ENCODE assay signal across 1 cellular context in genomic region chr16:535446-536405, GRCh38.
TF ChIP-seq lines count a peak whose summit lies in the region.

No MANE protein-coding gene starts in this region.

TF ChIP-seq in HEK293T, 16 proteins besides CTCF, POLR2A, EP300 and RAD21 (continued from another document):
- TF ChIP-seq NFRKB (IDR thresholded peaks at IDR 0.05) (no peak), CTBP1 (IDR thresholded peaks at IDR 0.05; ENCODE audit: borderline replicate concordance) (no peak), TARDBP (IDR thresholded peaks at IDR 0.05) (no peak)
